ENCODE assay signal across 7 cellular contexts in genomic region chr3:40524222-40524570, GRCh38. TPM values are rescaled to one million over a fixed set of nuclear protein-coding genes. Genes with fewer than 3 reads are reported as not detected.
DNase-seq lines count a peak whose midpoint lies in the region; ATAC-seq and TF ChIP-seq lines count a peak whose summit lies in the region.

No MANE protein-coding gene starts in this region.

- no peak for TF ChIP-seq CTCF in breast epithelium (IDR thresholded peaks at IDR 0.05)

- peak overlapping the region; percentile 16 for H2AK5ac ChIP-seq in mesendoderm (ENCODE audit: low read length)

- H3K27me3 ChIP-seq in HUES48 (ENCODE audit: control insufficient read depth, insufficient read depth, low read length) (no peaks in the 10 kb centered on the region), breast epithelium (no peaks in the 10 kb centered on the region), mesendoderm (ENCODE audit: insufficient read depth, low read length, poor library complexity) (no peaks in the 10 kb centered on the region)

- no CpG with 5 or more reads among the region's 5 CpGs for whole genome bisulfite sequencing in mesendoderm (ENCODE audit: extremely low coverage, insufficient coverage, low lambda C conversion rate)

- 0 out of 2 replicates have a peak, but pooled peaks cover 4% of the 10 kb centered on the region for H3K4me1 ChIP-seq in HUES48 (ENCODE audit: control insufficient read depth, insufficient read depth, low read length)
- H3K4me1 ChIP-seq in breast epithelium, result no peaks in the 10 kb centered on the region
- H3K4me1 ChIP-seq in mesendoderm (ENCODE audit: control insufficient read depth, low read depth, low read length), result peaks cover 4% of the 10 kb centered on the region

- peak overlapping the region; percentile 96 for H3K56ac ChIP-seq in mesendoderm (ENCODE audit: low read length)

- no peak for TF ChIP-seq POLR2A in breast epithelium (IDR thresholded peaks at IDR 0.05)

- no peak overlapping the region for H2BK15ac ChIP-seq in mesendoderm (replicated peaks; ENCODE audit: low read depth)

- H2BK5ac ChIP-seq in mesendoderm (ENCODE audit: low read length), result peak overlapping the region; percentile 19

- H3K23ac ChIP-seq in mesendoderm (ENCODE audit: low read length), result no peak overlapping the region

- H3K9ac ChIP-seq in HUES48 (ENCODE audit: low read depth, low read length) (peak overlapping the region; percentile 93), mesendoderm (ENCODE audit: low read length) (peak overlapping the region; percentile 83)

- H4K5ac ChIP-seq in mesendoderm (ENCODE audit: low read length), result peak overlapping the region; percentile 29

- DNase-seq in breast epithelium (ENCODE audit: low spot score in 2 of 2), result no peak
- no peak for DNase-seq in mesendoderm
- no peak for DNase-seq in hypothalamus (lab: John Stamatoyannopoulos, UW)
- no peak for DNase-seq in Ammon's horn (ENCODE audit: low spot score)

- intact Hi-C loops in breast epithelium (cut with DNase I; ENCODE audit: low total_unique reads), result no loop called here

- no peak overlapping the region for H2BK120ac ChIP-seq in mesendoderm (ENCODE audit: low read depth, low read length)

- peak overlapping the region; percentile 56 for H3K4me2 ChIP-seq in mesendoderm (ENCODE audit: low read length)

- peak overlapping the region; percentile 91 for H3K27ac ChIP-seq in HUES48 (ENCODE audit: low read depth, low read length)
- H3K27ac ChIP-seq in breast epithelium, result peak overlapping the region; percentile 93
- no peak overlapping the region for H3K27ac ChIP-seq in mesendoderm (ENCODE audit: low read depth, low read length)

- ATAC-seq in GM19372 (IDR thresholded peaks at IDR 0.05; ENCODE audit: low read depth, unreplicated experiment) (peak; percentile 2), GM21825 (IDR thresholded peaks at IDR 0.05; ENCODE audit: unreplicated experiment) (no peak)

- H3K36me3 ChIP-seq in HUES48 (ENCODE audit: control insufficient read depth, insufficient read depth, low read length), result peaks cover 23% of the 10 kb centered on the region
- H3K36me3 ChIP-seq in breast epithelium, result no peaks in the 10 kb centered on the region
- H3K36me3 ChIP-seq in mesendoderm (ENCODE audit: control insufficient read depth, insufficient read depth, low read length), result no peaks in the 10 kb centered on the region

- peak overlapping the region; percentile 88 for H4K8ac ChIP-seq in mesendoderm (ENCODE audit: low read depth, low read length)

- peaks cover 10% of the 10 kb centered on the region for H3K79me1 ChIP-seq in mesendoderm (ENCODE audit: low read length)

- H3K18ac ChIP-seq in mesendoderm (ENCODE audit: low read length), result peak overlapping the region; percentile 77

- H3K4ac ChIP-seq in mesendoderm (ENCODE audit: low read depth, low read length), result no peak overlapping the region

- H3K4me3 ChIP-seq in HUES48 (ENCODE audit: low read depth, low read length), result peak overlapping the region; percentile 91
- peak overlapping the region; percentile 75 to 91 (median 86) for H3K4me3 ChIP-seq in breast epithelium
- H3K4me3 ChIP-seq in mesendoderm (ENCODE audit: low read length), result peak overlapping the region; percentile 44

- H3K79me2 ChIP-seq in mesendoderm (ENCODE audit: control insufficient read depth, insufficient read depth, low read length), result peaks cover 7% of the 10 kb centered on the region

- no peaks in the 10 kb centered on the region for H3K9me3 ChIP-seq in HUES48 (ENCODE audit: control insufficient read depth, insufficient read depth, low read length)
- H3K9me3 ChIP-seq in breast epithelium, result no peaks in the 10 kb centered on the region

RNA-seq across cellular contexts. Expression of gene ZNF621, which starts 0.6 kb away (rescaled TPM):
- 10 to 100 TPM; 16.4 to 24.9 (median 17.3) TPM for total RNA-seq in breast epithelium
- 13.5 TPM for polyA plus RNA-seq in mesendoderm (2013, experiment 1 of 2)
- 13.7 TPM for polyA plus RNA-seq in mesendoderm (2013, experiment 2 of 2)

RNA-seq across cellular contexts. Expression of gene ZNF620, which starts 18.4 kb away (rescaled TPM):
- 1 to 10 TPM in 2 of 3 donors, under 1 TPM in 1; 0.96 to 6.2 (median 4.1) TPM for total RNA-seq in breast epithelium
- polyA plus RNA-seq in mesendoderm (2013, experiment 1 of 2), result 8.6 TPM
- 8.9 TPM for polyA plus RNA-seq in mesendoderm (2013, experiment 2 of 2)

RNA-seq across cellular contexts. Expression of gene ZNF619, which starts 47.3 kb away (rescaled TPM):
- total RNA-seq in breast epithelium, result 1 to 10 TPM; 4.8 to 8.3 (median 6.2) TPM
- 4.5 TPM for polyA plus RNA-seq in mesendoderm (2013, experiment 1 of 2)
- 4.0 TPM for polyA plus RNA-seq in mesendoderm (2013, experiment 2 of 2)
